ENCODE assay signal across 31 cellular contexts in the genomic region with DNA sequence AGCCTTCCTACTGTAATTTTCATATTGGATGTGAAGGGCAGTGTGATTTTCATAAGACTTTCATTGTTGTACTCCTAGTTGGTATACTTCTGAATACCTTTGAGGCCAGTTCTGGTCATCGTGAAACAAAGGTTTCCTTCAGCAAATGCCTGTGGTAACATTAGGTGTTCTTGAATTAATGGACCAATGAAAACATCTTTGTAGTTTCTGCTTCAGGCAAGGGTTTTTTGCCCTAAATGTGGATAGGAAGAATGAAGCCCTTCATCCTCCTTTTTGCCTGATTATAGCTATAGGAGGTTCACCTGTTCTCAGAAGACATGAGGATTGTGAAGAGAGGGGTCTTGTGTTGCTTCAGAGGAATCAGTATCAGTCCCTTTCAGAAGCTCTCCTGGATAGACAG.
"Had no signal": no experiment of that assay in that cellular context is flagged by ENCODE, and none has a peak within 500 bp of the region (broad histone marks: within the 10 kb centered on the region; RNA-seq: fewer than 3 reads in every experiment).

No MANE protein-coding gene starts in this region.

- H3K4me3 ChIP-seq: ascending aorta, cardiac muscle cell had no signal

- H3K27ac Mint-ChIP-seq: activated B cell treated with CpG ODN at 0.5 μM for 24 hours; activated CD4-positive, alpha-beta memory T cell treated with anti-CD3 and anti-CD28 coated beads for 36 hours; activated CD8-positive, alpha-beta T cell treated with anti-CD3 and anti-CD28 coated beads for 36 hours; activated naive CD4-positive, alpha-beta T cell treated with anti-CD3 and anti-CD28 coated beads, Interleukin-2, amount 10 ng/mL, durations not matched to agents 7 days and 5 days; activated naive CD8-positive, alpha-beta T cell; activated naive CD8-positive, alpha-beta T cell treated with anti-CD3 and anti-CD28 coated beads, Interleukin-2, amount 10 ng/mL, durations not matched to agents 7 days and 5 days; activated naive CD8-positive, alpha-beta T cell treated with anti-CD3 and anti-CD28 coated beads, Interleukin-2, amount 50 U/mL, for 24 hours; activated T-cell treated with anti-CD3 and anti-CD28 coated beads, Interleukin-2, amount 50 U/mL, for 72 hours; T-cell had no signal

- H3K9me3 Mint-ChIP-seq: activated CD4-positive, alpha-beta memory T cell treated with anti-CD3 and anti-CD28 coated beads for 36 hours; activated CD8-positive, alpha-beta T cell treated with anti-CD3 and anti-CD28 coated beads for 36 hours; activated naive CD4-positive, alpha-beta T cell treated with anti-CD3 and anti-CD28 coated beads, Interleukin-2, amount 10 ng/mL, durations not matched to agents 7 days and 5 days; activated naive CD4-positive, alpha-beta T cell treated with anti-CD3 and anti-CD28 coated beads, Interleukin-2, amount 50 U/mL, for 24 hours; activated naive CD8-positive, alpha-beta T cell treated with anti-CD3 and anti-CD28 coated beads, Interleukin-2, amount 10 ng/mL, durations not matched to agents 7 days and 5 days; activated naive CD8-positive, alpha-beta T cell treated with anti-CD3 and anti-CD28 coated beads, Interleukin-2, amount 50 U/mL, for 24 hours; activated T-cell treated with anti-CD3 and anti-CD28 coated beads, Interleukin-2, amount 50 U/mL, for 4 hours; activated T-cell treated with anti-CD3 and anti-CD28 coated beads, Interleukin-2, amount 50 U/mL, for 72 hours; activated T-helper 1 cell treated with anti-CD3 and anti-CD28 coated beads, Interleukin-12 subunit alpha, Interleukin-12 subunit beta, Interleukin-2, Interleukin-4 antibody, amounts not matched to agents 30 ng/mL and 10 ng/mL and 1 ng/mL, durations not matched to agents 14 hours and 24 hours and 36 hours; T-cell had no signal

- H3K27ac ChIP-seq: ascending aorta, cardiac muscle cell, VCaP had no signal

- H3K9me3 ChIP-seq: ascending aorta had no signal

- H3K27me3 ChIP-seq: ascending aorta, cardiac muscle cell had no signal

- H3K4me1 ChIP-seq: ascending aorta had no signal

- DNase-seq: activated B cell treated with CpG ODN at 0.5 μM for 24 hours; activated CD4-positive, alpha-beta memory T cell treated with anti-CD3 and anti-CD28 coated beads for 36 hours; activated CD4-positive, alpha-beta T cell treated with anti-CD3 and anti-CD28 coated beads for 4 hours; activated CD4-positive, alpha-beta T cell treated with anti-CD3 and anti-CD28 coated beads, Interleukin-2, amount 50 U/mL, for 1 hour; activated CD4-positive, alpha-beta T cell treated with anti-CD3 and anti-CD28 coated beads, Interleukin-2, amount 50 U/mL, for 4 hours; activated CD4-positive, CD25-positive, alpha-beta regulatory T cell treated with anti-CD3 and anti-CD28 coated beads, Interleukin-2, amount 50 U/mL, for 72 hours; activated CD8-positive, alpha-beta memory T cell treated with anti-CD3 and anti-CD28 coated beads, Interleukin-2, amount 50 U/mL, for 4 hours; activated CD8-positive, alpha-beta T cell treated with anti-CD3 and anti-CD28 coated beads for 36 hours; activated effector memory CD4-positive, alpha-beta T cell treated with Interleukin-2 at 50 U/mL for 16 hours; activated gamma-delta T cell; activated naive CD4-positive, alpha-beta T cell treated with anti-CD3 and anti-CD28 coated beads, Interleukin-2, amount 10 ng/mL, durations not matched to agents 7 days and 5 days; activated naive CD4-positive, alpha-beta T cell treated with Interleukin-2 at 50 U/mL for 16 hours; activated naive CD8-positive, alpha-beta T cell treated with anti-CD3 and anti-CD28 coated beads, Interleukin-2, amount 10 ng/mL, durations not matched to agents 7 days and 5 days; activated naive CD8-positive, alpha-beta T cell treated with anti-CD3 and anti-CD28 coated beads, Interleukin-2, amount 50 U/mL, for 24 hours; activated T-cell treated with anti-CD3 and anti-CD28 coated beads for 4 hours; activated T-cell treated with anti-CD3 and anti-CD28 coated beads, Interleukin-2, amount 50 U/mL, for 1 hour; activated T-cell treated with anti-CD3 and anti-CD28 coated beads, Interleukin-2, amount 50 U/mL, for 4 hours; activated T-cell treated with anti-CD3 and anti-CD28 coated beads, Interleukin-2, amount 50 U/mL, for 72 hours; amygdala; anterior cingulate cortex; caudate nucleus; T-cell; T-helper 17 cell; T-helper 9 cell had no signal

- ATAC-seq: activated CD8-positive, alpha-beta T cell treated with anti-CD3 and anti-CD28 coated beads for 36 hours; activated naive CD8-positive, alpha-beta T cell treated with anti-CD3 and anti-CD28 coated beads, Interleukin-2, amount 50 U/mL, for 24 hours; activated T-cell treated with anti-CD3 and anti-CD28 coated beads, Interleukin-2, amount 50 U/mL, for 4 hours; activated T-cell treated with anti-CD3 and anti-CD28 coated beads, Interleukin-2, amount 50 U/mL, for 72 hours; T-cell; T-helper 17 cell had no signal

- H3K4me3 Mint-ChIP-seq: activated B cell treated with CpG ODN at 0.5 μM for 24 hours; activated CD4-positive, alpha-beta memory T cell treated with anti-CD3 and anti-CD28 coated beads for 36 hours; activated CD8-positive, alpha-beta T cell treated with anti-CD3 and anti-CD28 coated beads for 36 hours; activated naive CD4-positive, alpha-beta T cell treated with anti-CD3 and anti-CD28 coated beads, Interleukin-2, amount 10 ng/mL, durations not matched to agents 7 days and 5 days; activated naive CD4-positive, alpha-beta T cell treated with anti-CD3 and anti-CD28 coated beads, Interleukin-2, amount 50 U/mL, for 24 hours; activated naive CD8-positive, alpha-beta T cell; activated naive CD8-positive, alpha-beta T cell treated with anti-CD3 and anti-CD28 coated beads, Interleukin-2, amount 10 ng/mL, durations not matched to agents 7 days and 5 days; activated naive CD8-positive, alpha-beta T cell treated with anti-CD3 and anti-CD28 coated beads, Interleukin-2, amount 50 U/mL, for 24 hours; activated T-cell treated with anti-CD3 and anti-CD28 coated beads, Interleukin-2, amount 50 U/mL, for 4 hours; activated T-cell treated with anti-CD3 and anti-CD28 coated beads, Interleukin-2, amount 50 U/mL, for 72 hours; activated T-helper 1 cell treated with anti-CD3 and anti-CD28 coated beads, Interleukin-12 subunit alpha, Interleukin-12 subunit beta, Interleukin-2, Interleukin-4 antibody, amounts not matched to agents 30 ng/mL and 10 ng/mL and 1 ng/mL, durations not matched to agents 14 hours and 24 hours and 36 hours; brain; T-cell; T-helper 17 cell had no signal

- H3K4me1 Mint-ChIP-seq: activated B cell treated with CpG ODN at 0.5 μM for 24 hours; activated naive CD4-positive, alpha-beta T cell treated with anti-CD3 and anti-CD28 coated beads, Interleukin-2, amount 10 ng/mL, durations not matched to agents 7 days and 5 days; activated naive CD4-positive, alpha-beta T cell treated with anti-CD3 and anti-CD28 coated beads, Interleukin-2, amount 50 U/mL, for 24 hours; activated naive CD8-positive, alpha-beta T cell treated with anti-CD3 and anti-CD28 coated beads, Interleukin-2, amount 50 U/mL, for 24 hours; brain; T-cell had no signal

- H3K27me3 Mint-ChIP-seq: activated B cell treated with CpG ODN at 0.5 μM for 24 hours; activated CD4-positive, alpha-beta memory T cell treated with anti-CD3 and anti-CD28 coated beads for 36 hours; activated CD8-positive, alpha-beta T cell treated with anti-CD3 and anti-CD28 coated beads for 36 hours; activated naive CD4-positive, alpha-beta T cell treated with anti-CD3 and anti-CD28 coated beads, Interleukin-2, amount 10 ng/mL, durations not matched to agents 7 days and 5 days; activated naive CD4-positive, alpha-beta T cell treated with anti-CD3 and anti-CD28 coated beads, Interleukin-2, amount 50 U/mL, for 24 hours; activated naive CD8-positive, alpha-beta T cell; activated naive CD8-positive, alpha-beta T cell treated with anti-CD3 and anti-CD28 coated beads, Interleukin-2, amount 10 ng/mL, durations not matched to agents 7 days and 5 days; activated naive CD8-positive, alpha-beta T cell treated with anti-CD3 and anti-CD28 coated beads, Interleukin-2, amount 50 U/mL, for 24 hours; brain; T-cell; T-helper 17 cell had no signal
